In the genomic region with DNA sequence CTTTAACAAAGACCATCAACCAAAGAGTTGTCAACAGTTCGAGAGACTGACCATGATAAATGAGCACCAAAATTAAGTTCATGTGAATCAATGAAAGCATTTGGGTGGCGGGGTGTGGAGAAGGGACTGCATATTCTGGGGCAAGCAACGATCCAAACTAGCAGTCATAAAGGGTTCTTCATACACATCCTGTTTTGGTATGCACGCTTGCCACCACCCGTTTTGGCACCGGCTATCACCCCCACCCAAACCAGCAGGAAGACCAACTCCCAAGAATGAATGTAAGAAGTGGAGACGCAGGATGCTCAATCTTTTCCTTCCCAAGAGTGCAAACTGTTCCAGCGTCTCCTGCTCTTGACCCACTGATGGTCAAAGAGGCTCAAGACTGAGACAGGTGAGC, we compare ENCODE assay signal across 16 cellular contexts.
DNase-seq lines count a peak whose midpoint lies in the region; ATAC-seq and TF ChIP-seq lines count a peak whose summit lies in the region.
"Had no signal": no experiment of that assay in that cellular context is flagged by ENCODE, and none has a peak within 500 bp of the region (broad histone marks: within the 10 kb centered on the region; RNA-seq: fewer than 3 reads in every experiment).

No MANE protein-coding gene starts in this region.

- BruUV-seq in Caco-2 (replicated peaks; lab: Mats Ljungman, UMichigan), result no TSS peak

- ATAC-seq in WTC11 (no peak), GM19397 (IDR thresholded peaks at IDR 0.05; ENCODE audit: unreplicated experiment) (no peak)
- no peak for ATAC-seq in stimulated activated memory B cell treated with anti-CD40 and anti-IgM and Interleukin-4, amounts not matched to agents 10 μg/mL and 1 μg/mL and 100 μg/mL, for 72 hours

- H3K27ac Mint-ChIP-seq in WTC11, result peak overlapping the region; percentile 24; the same call in 1 of the 2 replicates
- peak overlapping the region; percentile 20 for H3K27ac Mint-ChIP-seq in chondrocyte (ENCODE audit: unreplicated experiment)
- H3K27ac Mint-ChIP-seq in stimulated activated memory B cell treated with anti-CD40 and anti-IgM and Interleukin-4, amounts not matched to agents 10 μg/mL and 1 μg/mL and 100 μg/mL, for 72 hours, result no peak overlapping the region
- no peak overlapping the region for H3K27ac Mint-ChIP-seq in Caco-2 (ENCODE audit: unreplicated experiment)

- POLR2A ChIA-PET in WTC11 (lab: Charles Lee), result no interaction called here
- POLR2A ChIA-PET in Caco-2 (lab: Charles Lee), result no interaction called here

- no peaks in the 10 kb centered on the region for H3K27me3 Mint-ChIP-seq in WTC11 (ENCODE audit: low read depth)
- no peaks in the 10 kb centered on the region for H3K27me3 Mint-ChIP-seq in chondrocyte (ENCODE audit: low read depth)
- H3K27me3 Mint-ChIP-seq in stimulated activated memory B cell treated with anti-CD40 and anti-IgM and Interleukin-4, amounts not matched to agents 10 μg/mL and 1 μg/mL and 100 μg/mL, for 72 hours, result no peaks in the 10 kb centered on the region
- H3K27me3 Mint-ChIP-seq in Caco-2 (ENCODE audit: insufficient read depth, unreplicated experiment), result no peaks in the 10 kb centered on the region

- H3K9me3 Mint-ChIP-seq in WTC11 (no peaks in the 10 kb centered on the region), chondrocyte (ENCODE audit: low read depth) (no peaks in the 10 kb centered on the region), Caco-2 (ENCODE audit: unreplicated experiment) (no peaks in the 10 kb centered on the region)
- no peaks in the 10 kb centered on the region for H3K9me3 Mint-ChIP-seq in stimulated activated memory B cell treated with anti-CD40 and anti-IgM and Interleukin-4, amounts not matched to agents 10 μg/mL and 1 μg/mL and 100 μg/mL, for 72 hours

- H3K4me3 Mint-ChIP-seq in WTC11, result no peak overlapping the region
- no peak overlapping the region for H3K4me3 Mint-ChIP-seq in chondrocyte (ENCODE audit: unreplicated experiment)
- peak overlapping the region; percentile 7 for H3K4me3 Mint-ChIP-seq in stimulated activated memory B cell treated with anti-CD40 and anti-IgM and Interleukin-4, amounts not matched to agents 10 μg/mL and 1 μg/mL and 100 μg/mL, for 72 hours
- H3K4me3 Mint-ChIP-seq in Caco-2 (ENCODE audit: unreplicated experiment), result no peak overlapping the region

- intact Hi-C loops in Caco-2 (cut with micrococcal nuclease; ENCODE audit: unreplicated experiment), result no loop called here

- no peak for TF ChIP-seq CTCF in WTC11 (IDR thresholded peaks at IDR 0.05)
- TF ChIP-seq CTCF in chondrocyte (IDR thresholded peaks at IDR 0.05), result no peak
- TF ChIP-seq CTCF in Caco-2 (IDR thresholded peaks at IDR 0.05; ENCODE audit: insufficient read depth in 1 of 2, low read depth in 1 of 2, low read length in 1 of 2, severe bottlenecking in 1 of 2, unreplicated experiment in 1 of 2), result no peak

- H3K36me3 Mint-ChIP-seq in WTC11, result no peaks in the 10 kb centered on the region
- no peaks in the 10 kb centered on the region for H3K36me3 Mint-ChIP-seq in chondrocyte (ENCODE audit: low read depth)
- peaks cover 34% of the 10 kb centered on the region for H3K36me3 Mint-ChIP-seq in stimulated activated memory B cell treated with anti-CD40 and anti-IgM and Interleukin-4, amounts not matched to agents 10 μg/mL and 1 μg/mL and 100 μg/mL, for 72 hours
- peaks cover 8% of the 10 kb centered on the region for H3K36me3 Mint-ChIP-seq in Caco-2 (ENCODE audit: insufficient read depth, unreplicated experiment)

- CTCF ChIA-PET in WTC11 (lab: Charles Lee) (interaction anchor here (0.5 kb wide), 1 partner anchor 20 kb away, joined by 3 read pairs; no protein-coding TSS in a partner anchor), Caco-2 (lab: Charles Lee) (no interaction called here)

- H3K27me3 ChIP-seq in Caco-2 (replicated peaks; ENCODE audit: control insufficient read depth, insufficient read depth, low read length), result no peaks in the 10 kb centered on the region
- H3K27me3 ChIP-seq: esophagus muscularis mucosa had no signal

- DNase-seq in activated gamma-delta T cell treated with Interleukin-2 at 50 U/mL for 16 hours (peak; percentile 17), activated gamma-delta T cell (lab: John Stamatoyannopoulos, UW) (no peak), WTC11 (ENCODE audit: low spot score) (no peak), chondrocyte (ENCODE audit: low spot score) (no peak), NCI-H2081 treated with DMSO at 0.1 percent for 48 hours (lab: John Stamatoyannopoulos, UW) (no peak), Caco-2 (no peak)
- DNase-seq: activated CD4-positive, alpha-beta T cell treated with anti-CD3 and anti-CD28 coated beads for 1 hour; amniotic stem cell; Kasumi-1; NCI-H1694; NCI-H524 treated with DMSO at 0.1 percent for 48 hours; SW 1271 had no signal

- no peaks in the 10 kb centered on the region for H3K9me3 ChIP-seq in Caco-2
- H3K9me3 ChIP-seq: esophagus muscularis mucosa had no signal

- no peaks in the 10 kb centered on the region for H3K36me3 ChIP-seq in Caco-2 (ENCODE audit: control insufficient read depth, insufficient read depth, low read length)
- H3K36me3 ChIP-seq: esophagus muscularis mucosa had no signal

- H3K4me1 ChIP-seq in Caco-2, result no peaks in the 10 kb centered on the region

- no peak overlapping the region for H3K4me3 ChIP-seq in Caco-2 (ENCODE audit: low read depth, low read length)
- H3K4me3 ChIP-seq: esophagus muscularis mucosa, lung had no signal

- peaks cover 38% of the 10 kb centered on the region for H3K4me1 Mint-ChIP-seq in WTC11
- peaks cover 58% of the 10 kb centered on the region for H3K4me1 Mint-ChIP-seq in chondrocyte (ENCODE audit: low read depth)
- peaks cover 57% of the 10 kb centered on the region for H3K4me1 Mint-ChIP-seq in stimulated activated memory B cell treated with anti-CD40 and anti-IgM and Interleukin-4, amounts not matched to agents 10 μg/mL and 1 μg/mL and 100 μg/mL, for 72 hours
- no peaks in the 10 kb centered on the region for H3K4me1 Mint-ChIP-seq in Caco-2 (ENCODE audit: low read depth, unreplicated experiment)

TF ChIP-seq in WTC11, 78 proteins besides CTCF, POLR2A, EP300 and RAD21:
- TF ChIP-seq GRHL2 (CRISPR knock-in tag; IDR thresholded peaks at IDR 0.05; ENCODE audit: insufficient replicate concordance, severe bottlenecking) (no peak), ZNF396 (CRISPR knock-in tag; IDR thresholded peaks at IDR 0.05; ENCODE audit: borderline replicate concordance) (no peak)
- TF ChIP-seq, protein P1, sequence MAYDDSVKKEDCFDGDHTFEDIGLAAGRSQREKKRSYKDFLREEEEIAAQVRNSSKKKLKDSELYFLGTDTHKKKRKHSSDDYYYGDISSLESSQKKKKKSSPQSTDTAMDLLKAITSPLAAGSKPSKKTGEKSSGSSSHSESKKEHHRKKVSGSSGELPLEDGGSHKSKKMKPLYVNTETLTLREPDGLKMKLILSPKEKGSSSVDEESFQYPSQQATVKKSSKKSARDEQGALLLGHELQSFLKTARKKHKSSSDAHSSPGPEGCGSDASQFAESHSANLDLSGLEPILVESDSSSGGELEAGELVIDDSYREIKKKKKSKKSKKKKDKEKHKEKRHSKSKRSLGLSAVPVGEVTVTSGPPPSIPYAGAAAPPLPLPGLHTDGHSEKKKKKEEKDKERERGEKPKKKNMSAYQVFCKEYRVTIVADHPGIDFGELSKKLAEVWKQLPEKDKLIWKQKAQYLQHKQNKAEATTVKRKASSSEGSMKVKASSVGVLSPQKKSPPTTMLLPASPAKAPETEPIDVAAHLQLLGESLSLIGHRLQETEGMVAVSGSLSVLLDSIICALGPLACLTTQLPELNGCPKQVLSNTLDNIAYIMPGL (CRISPR knock-in tag; IDR thresholded peaks at IDR 0.05), result no peak

Comparison
In these comparisons a context has a peak if more than half of its experiments do, and no peak if none do; other contexts are left out.
1. H3K27ac Mint-ChIP-seq: peak in WTC11 (single experiment) and chondrocyte (single experiment); none in stimulated activated memory B cell treated with anti-CD40 and anti-IgM and Interleukin-4, amounts not matched to agents 10 μg/mL and 1 μg/mL and 100 μg/mL, for 72 hours (single experiment) and Caco-2 (single experiment).